In genomic region chr5:55873234-55873633, GRCh38 we compare ENCODE assay signal across 9 cellular contexts. TPM values are rescaled to one million over a fixed set of nuclear protein-coding genes. Genes with fewer than 3 reads are reported as not detected.
"Had no signal": no experiment of that assay in that cellular context is flagged by ENCODE, and none has a peak within 500 bp of the region (broad histone marks: within the 10 kb centered on the region; RNA-seq: fewer than 3 reads in every experiment).

No MANE protein-coding gene starts in this region.

- H2AFZ ChIP-seq: GM23338 had no signal

- FAIRE-seq: H1, H54, HTR-8/SVneo had no signal

- H3K4me3 ChIP-seq: GM23338 had no signal

- ATAC-seq: GM23338 had no signal

- H3K4me2 ChIP-seq: GM23338 had no signal

- DNase-seq: H9, HCEC 1CT, KG1 had no signal

RNA-seq across cellular contexts. Expression of gene IL31RA, which starts 22.1 kb away (rescaled TPM):
- total RNA-seq: GM23338, H1, HT-29 had no signal
- polyA plus RNA-seq: GM23338, H1, IgD-negative memory B cell had no signal
